ENCODE assay signal across 27 cellular contexts in genomic region chr7:88109612-88110011, GRCh38.
DNase-seq lines count a peak whose midpoint lies in the region; ATAC-seq and TF ChIP-seq lines count a peak whose summit lies in the region.
"Had no signal": no experiment of that assay in that cellular context is flagged by ENCODE, and none has a peak within 500 bp of the region (broad histone marks: within the 10 kb centered on the region; RNA-seq: fewer than 3 reads in every experiment).

No MANE protein-coding gene starts in this region.

- H2AK5ac ChIP-seq in IMR-90 (ENCODE audit: low read depth, low read length), result no peak overlapping the region

- H3K27me3 ChIP-seq in IMR-90 (ENCODE audit: control insufficient read depth, insufficient read depth, low read length), result no peaks in the 10 kb centered on the region
- no peaks in the 10 kb centered on the region for H3K27me3 ChIP-seq in suprapubic skin
- no peaks in the 10 kb centered on the region for H3K27me3 ChIP-seq in vagina
- H3K27me3 ChIP-seq: BLaER1 treated with 17β-estradiol and CSF1 and Interleukin-3, amounts not matched to agents 10 nM and 100 nM; esophagus muscularis mucosa; foreskin keratinocyte; heart left ventricle; Peyer's patch had no signal

- H3K79me1 ChIP-seq in IMR-90 (ENCODE audit: low read depth in 1 of 2, low read length in 2 of 2), result no peaks in the 10 kb centered on the region

- dilution Hi-C loops in IMR-90 (cut with HindIII; ENCODE audit: low sequenced_read_pairs, unreplicated experiment), result no loop called here

- no peak overlapping the region for H3K4me3 Mint-ChIP-seq in HFFc6
- H3K4me3 Mint-ChIP-seq: activated CD4-positive, alpha-beta T cell treated with anti-CD3 and anti-CD28 coated beads for 36 hours; activated CD8-positive, alpha-beta T cell treated with anti-CD3 and anti-CD28 coated beads for 36 hours; activated T-helper 1 cell treated with anti-CD3 and anti-CD28 coated beads, Interleukin-12 subunit alpha, Interleukin-12 subunit beta, Interleukin-2, Interleukin-4 antibody, amounts not matched to agents 30 ng/mL and 10 ng/mL and 1 ng/mL, durations not matched to agents 14 hours and 24 hours and 36 hours; brain; T-helper 2 cell treated with Interferon-gamma antibody and Interleukin-4, amounts not matched to agents 5 μg/mL and 100 μg/mL, for 36 hours had no signal

- no peaks in the 10 kb centered on the region for H3K9me3 Mint-ChIP-seq in HFFc6
- H3K9me3 Mint-ChIP-seq: activated CD8-positive, alpha-beta T cell treated with anti-CD3 and anti-CD28 coated beads for 36 hours; activated T-helper 1 cell treated with anti-CD3 and anti-CD28 coated beads, Interleukin-12 subunit alpha, Interleukin-12 subunit beta, Interleukin-2, Interleukin-4 antibody, amounts not matched to agents 30 ng/mL and 10 ng/mL and 1 ng/mL, durations not matched to agents 14 hours and 24 hours and 36 hours; brain; T-helper 2 cell treated with Interferon-gamma antibody and Interleukin-4, amounts not matched to agents 5 μg/mL and 100 μg/mL, for 36 hours had no signal

- intact Hi-C loops in IMR-90 (cut with micrococcal nuclease), result loop anchor here (2.0 to 5.0 kb wide), 3 partner anchors 221 to 797 kb away; no protein-coding TSS in a partner anchor
- intact Hi-C loops in left colon (cut with DNase I, micrococcal nuclease), result no loop called here
- intact Hi-C loops in vagina (cut with DNase I), result loop anchor here (10.0 kb wide), 1 partner anchor 235 kb away; the partner anchor contains the start of genes DBF4 and SLC25A40

- no peak overlapping the region for H2AFZ ChIP-seq in IMR-90 (replicated peaks; ENCODE audit: low read length, poor library complexity)

- no peaks in the 10 kb centered on the region for H3K36me3 Mint-ChIP-seq in HFFc6 (ENCODE audit: low read depth)

- peak; percentile 86 for DNase-seq in DMS53 (lab: John Stamatoyannopoulos, UW)
- no peak for DNase-seq in IMR-90
- peak; percentile 78 for DNase-seq in NCI-H2171 treated with DMSO at 0.1 percent for 48 hours (lab: John Stamatoyannopoulos, UW)
- DNase-seq in left colon, result no peak
- DNase-seq in HFFc6, result no peak
- DNase-seq in suprapubic skin (ENCODE audit: low spot score in 2 of 2), result no peak
- DNase-seq in vagina (ENCODE audit: extremely low spot score in 2 of 2), result no peak
- DNase-seq: activated CD4-positive, alpha-beta T cell treated with anti-CD3 and anti-CD28 coated beads for 36 hours; activated CD8-positive, alpha-beta memory T cell treated with anti-CD3 and anti-CD28 coated beads, Interleukin-2, amount 50 U/mL, for 48 hours; activated CD8-positive, alpha-beta T cell treated with anti-CD3 and anti-CD28 coated beads for 36 hours; activated naive CD4-positive, alpha-beta T cell treated with anti-CD3 and anti-CD28 coated beads, Interleukin-2, amount 50 U/mL, for 16 hours; foreskin keratinocyte; heart left ventricle; islet precursor cell; KBM-7; MM.1S; NCI-H1436; NCI-H2227 treated with DMSO at 0.1 percent for 48 hours; Peyer's patch; SHP77 treated with DMSO at 0.1 percent for 48 hours; stimulated activated CD4-positive, alpha-beta T cell treated with anti-CD3 and anti-CD28 coated beads, Interleukin-4, amount 100 ng/mL, for 24 hours; trophoblast cell had no signal

- POLR2A ChIA-PET in IMR-90 (lab: Charles Lee; ENCODE audit: unreplicated experiment), result interaction anchor here (0.6 kb wide), 1 partner anchor 43 kb away, joined by 3 read pairs; no protein-coding TSS in a partner anchor

- H3K14ac ChIP-seq in IMR-90 (replicated peaks; ENCODE audit: low read depth, low read length), result no peak overlapping the region

- WGBS in IMR-90 (ENCODE audit: extremely low coverage in 2 of 2, insufficient read length in 1 of 2), 2 experiments, result 33% methylated on average over 1 of the region's 3 CpGs; no CpG with 5 or more reads in 1 of the 2 experiments
- WGBS in suprapubic skin, result 86% methylated on average over 3 of the region's 3 CpGs

- in situ Hi-C loops in IMR-90 (cut with MboI; ENCODE audit: low sequenced_read_pairs), result loop anchor here (10.0 to 25.0 kb wide), 2 partner anchors 322 to 605 kb away; no protein-coding TSS in a partner anchor

- no peak overlapping the region for H3K56ac ChIP-seq in IMR-90 (ENCODE audit: extremely low read depth, insufficient read depth, low read length)

- no peak for ATAC-seq in IMR-90 (ENCODE audit: low read depth)
- ATAC-seq in left colon, result peak; percentile 57
- ATAC-seq: activated CD4-positive, alpha-beta T cell treated with anti-CD3 and anti-CD28 coated beads for 36 hours; activated CD8-positive, alpha-beta T cell treated with anti-CD3 and anti-CD28 coated beads for 36 hours; foreskin keratinocyte; heart left ventricle had no signal

- no peak overlapping the region for H3K18ac ChIP-seq in IMR-90 (ENCODE audit: low read depth, low read length)

- no peak overlapping the region for H2AK9ac ChIP-seq in IMR-90 (replicated peaks; ENCODE audit: low read depth, low read length, poor library complexity)

- H4K8ac ChIP-seq in IMR-90 (ENCODE audit: low read depth in 2 of 2, low read length in 2 of 2), result no peak overlapping the region

- H3K9me3 ChIP-seq in IMR-90 (ENCODE audit: control insufficient read depth, insufficient read depth, low read length) (no peaks in the 10 kb centered on the region), suprapubic skin (no peaks in the 10 kb centered on the region), vagina (no peaks in the 10 kb centered on the region)
- H3K9me3 ChIP-seq: esophagus muscularis mucosa, heart left ventricle, Peyer's patch had no signal

- CTCF ChIA-PET in IMR-90 (lab: Yijun Ruan, JAX), result interaction anchor here (0.6 kb wide), 1 partner anchor 471 kb away, joined by 3 read pairs; no protein-coding TSS in a partner anchor

- no peak overlapping the region for H2BK120ac ChIP-seq in IMR-90 (ENCODE audit: low read depth, low read length)

- H3K4me2 ChIP-seq in IMR-90 (ENCODE audit: low read depth, low read length), result no peak overlapping the region
- H3K4me2 ChIP-seq: BLaER1 treated with 17β-estradiol and CSF1 and Interleukin-3, amounts not matched to agents 10 nM and 100 nM had no signal

- H4K5ac ChIP-seq in IMR-90 (ENCODE audit: low read depth, low read length), result no peak overlapping the region

- H2BK5ac ChIP-seq in IMR-90 (ENCODE audit: low read depth, low read length, poor library complexity, severe bottlenecking), result no peak overlapping the region

- H3K9ac ChIP-seq in IMR-90 (ENCODE audit: low read depth, low read length), result no peak overlapping the region
- H3K9ac ChIP-seq: BLaER1 treated with 17β-estradiol and CSF1 and Interleukin-3, amounts not matched to agents 10 nM and 100 nM had no signal

- no peak overlapping the region for H3K23ac ChIP-seq in IMR-90 (ENCODE audit: low read depth, low read length)

- no peak overlapping the region for H2BK20ac ChIP-seq in IMR-90 (ENCODE audit: low read depth, low read length)

- no peak overlapping the region for H2BK15ac ChIP-seq in IMR-90 (ENCODE audit: low read depth, low read length)

- H3K27ac ChIP-seq in IMR-90 (ENCODE audit: insufficient read depth, low read length), result no peak overlapping the region
- H3K27ac ChIP-seq in suprapubic skin, result no peak overlapping the region
- H3K27ac ChIP-seq in vagina, result no peak overlapping the region
- H3K27ac ChIP-seq: BLaER1 treated with 17β-estradiol and CSF1 and Interleukin-3, amounts not matched to agents 10 nM and 100 nM; esophagus muscularis mucosa; foreskin keratinocyte; heart left ventricle; Peyer's patch had no signal

- no peak overlapping the region for H3K4ac ChIP-seq in IMR-90 (ENCODE audit: low read depth, low read length)

- no peak for TF ChIP-seq RAD21 in IMR-90 (IDR thresholded peaks at IDR 0.05; ENCODE audit: low read length)

- no peaks in the 10 kb centered on the region for H3K4me1 Mint-ChIP-seq in HFFc6 (ENCODE audit: low read depth)

- no TSS peak for BruUV-seq in IMR-90 (replicated peaks; lab: Mats Ljungman, UMichigan)

- H3K4me1 ChIP-seq in IMR-90 (ENCODE audit: control insufficient read depth, insufficient read depth, low read length), result no peaks in the 10 kb centered on the region
- H3K4me1 ChIP-seq in suprapubic skin, result no peaks in the 10 kb centered on the region
- H3K4me1 ChIP-seq in vagina, result peaks cover 10% of the 10 kb centered on the region
- H3K4me1 ChIP-seq: esophagus muscularis mucosa, foreskin keratinocyte, Peyer's patch had no signal

- TF ChIP-seq POLR2A in IMR-90 (IDR thresholded peaks at IDR 0.05; ENCODE audit: low read depth, low read length) (no peak), suprapubic skin (IDR thresholded peaks at IDR 0.05) (no peak), vagina (IDR thresholded peaks at IDR 0.05) (no peak)

- peaks cover 3% of the 10 kb centered on the region for H3K27me3 Mint-ChIP-seq in HFFc6 (ENCODE audit: insufficient read depth)
- H3K27me3 Mint-ChIP-seq: activated CD4-positive, alpha-beta T cell treated with anti-CD3 and anti-CD28 coated beads for 36 hours; activated CD8-positive, alpha-beta T cell treated with anti-CD3 and anti-CD28 coated beads for 36 hours; brain had no signal

- TF ChIP-seq CTCF in IMR-90 (conservative IDR thresholded peaks at IDR 0.05; ENCODE audit: low read depth, low read length) (no peak), HFFc6 (IDR thresholded peaks at IDR 0.05) (no peak), suprapubic skin (IDR thresholded peaks at IDR 0.05) (no peak), vagina (IDR thresholded peaks at IDR 0.05) (no peak)

- no peak for TF ChIP-seq EP300 in suprapubic skin (IDR thresholded peaks at IDR 0.05)

- no peaks in the 10 kb centered on the region for H3K9me1 ChIP-seq in IMR-90 (ENCODE audit: insufficient read depth, low read length)

- H3K36me3 ChIP-seq in IMR-90 (ENCODE audit: control insufficient read depth, insufficient read depth, low read length) (no peaks in the 10 kb centered on the region), suprapubic skin (no peaks in the 10 kb centered on the region), vagina (no peaks in the 10 kb centered on the region)
- H3K36me3 ChIP-seq: BLaER1 treated with 17β-estradiol and CSF1 and Interleukin-3, amounts not matched to agents 10 nM and 100 nM; esophagus muscularis mucosa; heart left ventricle; Peyer's patch had no signal

- H3K27ac Mint-ChIP-seq in HFFc6, result no peak overlapping the region
- H3K27ac Mint-ChIP-seq: activated CD4-positive, alpha-beta T cell treated with anti-CD3 and anti-CD28 coated beads for 36 hours; activated CD8-positive, alpha-beta T cell treated with anti-CD3 and anti-CD28 coated beads for 36 hours; activated T-helper 1 cell treated with anti-CD3 and anti-CD28 coated beads, Interleukin-12 subunit alpha, Interleukin-12 subunit beta, Interleukin-2, Interleukin-4 antibody, amounts not matched to agents 30 ng/mL and 10 ng/mL and 1 ng/mL, durations not matched to agents 14 hours and 24 hours and 36 hours; T-helper 2 cell treated with Interferon-gamma antibody and Interleukin-4, amounts not matched to agents 5 μg/mL and 100 μg/mL, for 36 hours had no signal

- H3K4me3 ChIP-seq in IMR-90 (ENCODE audit: insufficient read depth, low read depth, low read length) (no peak overlapping the region), suprapubic skin (no peak overlapping the region), vagina (no peak overlapping the region)
- H3K4me3 ChIP-seq: BLaER1 treated with 17β-estradiol and CSF1 and Interleukin-3, amounts not matched to agents 10 nM and 100 nM; esophagus muscularis mucosa; heart left ventricle; Peyer's patch had no signal

- no peaks in the 10 kb centered on the region for H4K20me1 ChIP-seq in IMR-90 (ENCODE audit: insufficient read depth, low read length)
- H4K20me1 ChIP-seq: BLaER1 treated with 17β-estradiol and CSF1 and Interleukin-3, amounts not matched to agents 10 nM and 100 nM had no signal

- no peak overlapping the region for H4K91ac ChIP-seq in IMR-90 (ENCODE audit: insufficient read depth, low read depth, low read length)

Comparison
In these comparisons a context has a peak if more than half of its experiments do, and no peak if none do; other contexts are left out.
1. DNase-seq: peak in DMS53 (single experiment) and NCI-H2171 treated with DMSO at 0.1 percent for 48 hours (single experiment); none in IMR-90 (single experiment), left colon (0 of 2), HFFc6 (single experiment), suprapubic skin (0 of 2) and vagina (0 of 2).
2. intact Hi-C loops: an anchor here in IMR-90 (2.0 to 5.0 kb wide) and vagina (10.0 kb wide); none called in left colon.